In genomic region chr6:70390067-70390466, GRCh38 we compare ENCODE assay signal across 1 cellular context.
TF ChIP-seq lines count a peak whose summit lies in the region.

No MANE protein-coding gene starts in this region.

TF ChIP-seq in A549, 52 proteins besides CTCF, POLR2A, EP300 and RAD21 (continued from another document):
- no peak for TF ChIP-seq SMC3 (IDR thresholded peaks at IDR 0.05)
- TF ChIP-seq GATA3 (IDR thresholded peaks at IDR 0.05; ENCODE audit: borderline replicate concordance) = no peak
- TF ChIP-seq PHF8 (IDR thresholded peaks at IDR 0.05; ENCODE audit: borderline replicate concordance, low read depth) = no peak
- no peak for TF ChIP-seq FOSB (CRISPR knock-in tag; IDR thresholded peaks at IDR 0.05)
- no peak for TF ChIP-seq MAZ (IDR thresholded peaks at IDR 0.05; ENCODE audit: borderline replicate concordance, low read depth, low read length)
